ENCODE assay signal across 8 cellular contexts in genomic region chr16:29784901-29785500, GRCh38. TPM values are rescaled to one million over a fixed set of nuclear protein-coding genes. Genes with fewer than 3 reads are reported as not detected.
DNase-seq lines count a peak whose midpoint lies in the region; ATAC-seq, FAIRE-seq and TF ChIP-seq lines count a peak whose summit lies in the region.

No MANE protein-coding gene starts in this region.

- H3K4me1 ChIP-seq in small intestine (ENCODE audit: control insufficient read depth in 2 of 2, insufficient read depth in 1 of 2, low read depth in 1 of 2, low read length in 1 of 2), result no peaks in the 10 kb centered on the region

- peak overlapping the region in 1 of 2 donors; percentile 40 for H3K27ac ChIP-seq in small intestine (ENCODE audit: low read depth in 1 of 2, low read length in 1 of 2)

- H3K4me3 ChIP-seq in GM06990 (replicated peaks; ENCODE audit: low read depth, low read length), result no peak overlapping the region; the same call in 1 of the 2 replicates
- no peak overlapping the region for H3K4me3 ChIP-seq in small intestine (ENCODE audit: low read depth in 1 of 2, low read length in 2 of 2)

- H3K36me3 ChIP-seq in GM06990 (ENCODE audit: control insufficient read depth, insufficient read depth, low read length), result no peaks in the 10 kb centered on the region
- H3K36me3 ChIP-seq in small intestine (ENCODE audit: control insufficient read depth in 2 of 2, insufficient read depth in 2 of 2, low read length in 2 of 2), result no peaks in the 10 kb centered on the region

- 17 to 66% (median 58%) methylated on average over 38 of the region's 38 CpGs for WGBS in small intestine, 3 donors

- peak; percentile 94 for TF ChIP-seq CTCF in GM06990 (IDR thresholded peaks at IDR 0.05; ENCODE audit: insufficient read depth, low read length, poor library complexity, severe bottlenecking)

- no peak for ATAC-seq in GM19455 (IDR thresholded peaks at IDR 0.05; ENCODE audit: unreplicated experiment)

- DNase-seq in GM06990 (ENCODE audit: extremely low read depth, insufficient read length) (peak; percentile 81), cerebellar cortex (ENCODE audit: low spot score) (peak; percentile 65), kidney glomerular epithelial cell (lab: John Stamatoyannopoulos, UW) (peak; percentile 27), small intestine (no peak), D341Med (ENCODE audit: low spot score) (no peak)
- peak; percentile 65 to 68 for DNase-seq in activated CD4-positive, alpha-beta T cell treated with anti-CD3 and anti-CD28 coated beads for 24 hours (ENCODE audit: low read depth in 2 of 2)
- DNase-seq in stimulated activated CD4-positive, alpha-beta T cell treated with anti-CD3 and anti-CD28 coated beads, Interleukin-2, amount 100 ng/mL, for 24 hours, result peak; percentile 79 to 84

- H3K27me3 ChIP-seq in GM06990 (replicated peaks; ENCODE audit: control insufficient read depth, insufficient read depth, low read length) (no peaks in the 10 kb centered on the region; the same call in 1 of the 2 replicates), small intestine (ENCODE audit: control insufficient read depth in 2 of 2, insufficient read depth in 2 of 2, low read length in 2 of 2) (no peaks in the 10 kb centered on the region)

- FAIRE-seq in small intestine (lab: Jason Lieb, UNC), result no peak

- H3K9me3 ChIP-seq in small intestine (ENCODE audit: control insufficient read depth, low read depth), result no peaks in the 10 kb centered on the region

RNA-seq across cellular contexts. Expression of gene KIF22, which starts 5.5 kb away (rescaled TPM):
- polyA plus RNA-seq in small intestine, result 10 to 100 TPM; 17.0 to 61.7 (median 23.5) TPM

RNA-seq across cellular contexts. Expression of gene ZG16, which starts 6.9 kb away (rescaled TPM):
- 100 to 1,000 TPM in 1 of 3 donors, 10 to 100 TPM in 2; 19.3 to 186 (median 75.4) TPM for polyA plus RNA-seq in small intestine

RNA-seq across cellular contexts. Expression of gene MAZ, which starts 21.3 kb away (rescaled TPM):
- 100 to 1,000 TPM in 1 of 3 donors, 10 to 100 TPM in 2; 91.9 to 269 (median 96.2) TPM for polyA plus RNA-seq in small intestine

RNA-seq across cellular contexts. Expression of gene PRRT2, which starts 27.0 kb away (rescaled TPM):
- 1 to 10 TPM in 1 of 3 donors, under 1 TPM in 1, not detected in 1; 0.27 to 2.7 TPM for polyA plus RNA-seq in small intestine

RNA-seq across cellular contexts. Expression of gene PAGR1, which starts 31.0 kb away (rescaled TPM):
- polyA plus RNA-seq in small intestine, result 10 to 100 TPM; 36.9 to 46.0 (median 45.9) TPM

Comparison
In these comparisons a context has a peak if more than half of its experiments do, and no peak if none do; other contexts are left out.
1. DNase-seq: peak in GM06990 (single experiment), activated CD4-positive, alpha-beta T cell treated with anti-CD3 and anti-CD28 coated beads for 24 hours (2 of 2), cerebellar cortex (single experiment), kidney glomerular epithelial cell (single experiment) and stimulated activated CD4-positive, alpha-beta T cell treated with anti-CD3 and anti-CD28 coated beads, Interleukin-2, amount 100 ng/mL, for 24 hours (2 of 2); none in small intestine (single experiment) and D341Med (single experiment).